ENCODE assay signal across 11 cellular contexts in the genomic region with DNA sequence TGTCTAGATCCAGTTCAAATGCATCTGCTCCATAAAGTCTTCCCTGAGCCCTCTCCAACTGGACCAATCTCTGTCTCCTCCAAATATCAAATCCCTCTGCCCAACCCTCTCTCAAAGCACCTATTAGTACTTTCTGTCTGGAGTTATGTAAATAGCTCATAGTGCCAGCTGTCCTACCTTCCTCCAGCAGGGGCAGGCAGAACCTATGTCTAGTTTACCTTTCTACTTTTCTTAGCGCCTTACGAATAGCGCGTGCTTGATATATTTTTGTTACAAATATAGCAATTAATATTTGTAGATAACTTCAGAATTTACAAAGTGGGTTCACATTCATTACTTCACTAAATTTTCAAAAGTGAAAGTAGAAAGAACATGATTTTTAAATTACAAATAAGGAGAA. TPM values are rescaled to one million over a fixed set of nuclear protein-coding genes. Genes with fewer than 3 reads are reported as not detected.
DNase-seq lines count a peak whose midpoint lies in the region; ATAC-seq and TF ChIP-seq lines count a peak whose summit lies in the region.
"Had no signal": no experiment of that assay in that cellular context is flagged by ENCODE, and none has a peak within 500 bp of the region (broad histone marks: within the 10 kb centered on the region; RNA-seq: fewer than 3 reads in every experiment).

No MANE protein-coding gene starts in this region.

- H3K27ac ChIP-seq in CD4-positive, alpha-beta T cell (ENCODE audit: low read depth, low read length) = no peak overlapping the region
- peak overlapping the region; percentile 99 for H3K27ac ChIP-seq in brain microvascular endothelial cell
- H3K27ac ChIP-seq in prostate gland = no peak overlapping the region
- H3K27ac ChIP-seq: ovary had no signal

- no peaks in the 10 kb centered on the region for H3K9me3 ChIP-seq in CD4-positive, alpha-beta T cell (ENCODE audit: control insufficient read depth, low read length)
- no peaks in the 10 kb centered on the region for H3K9me3 ChIP-seq in prostate gland
- H3K9me3 ChIP-seq: ovary had no signal

- peak; percentile 62 for ATAC-seq in CD4-positive, alpha-beta T cell (ENCODE audit: poor library complexity)
- ATAC-seq in memory B cell (ENCODE audit: low read depth) = peak; percentile 53
- ATAC-seq in effector memory CD8-positive, alpha-beta T cell (replicated peaks) = no peak

- H3K4me3 Mint-ChIP-seq in CD4-positive, alpha-beta T cell = no peak overlapping the region
- peak overlapping the region; percentile 86 for H3K4me3 Mint-ChIP-seq in HFFc6
- H3K4me3 Mint-ChIP-seq in memory B cell = no peak overlapping the region
- no peak overlapping the region for H3K4me3 Mint-ChIP-seq in effector memory CD8-positive, alpha-beta T cell

- POLR2A ChIA-PET in CD4-positive, alpha-beta T cell (lab: Charles Lee) = interaction anchor here (0.9 kb wide), 1 partner anchor 80 kb away, joined by 4 read pairs; no protein-coding TSS in a partner anchor

- no peak overlapping the region for H3K27ac Mint-ChIP-seq in CD4-positive, alpha-beta T cell
- H3K27ac Mint-ChIP-seq in HFFc6 (peak overlapping the region; percentile 86), memory B cell (no peak overlapping the region)
- H3K27ac Mint-ChIP-seq in effector memory CD8-positive, alpha-beta T cell = no peak overlapping the region

- no peak for TF ChIP-seq POLR2A in prostate gland (IDR thresholded peaks at IDR 0.05)

- H3K4me1 Mint-ChIP-seq in CD4-positive, alpha-beta T cell (ENCODE audit: low read depth) = no peaks in the 10 kb centered on the region
- H3K4me1 Mint-ChIP-seq in HFFc6 (ENCODE audit: low read depth) (peaks cover 82% of the 10 kb centered on the region), memory B cell (peaks cover 2% of the 10 kb centered on the region)
- peaks cover 2 to 3% of the 10 kb centered on the region in 2 donors for H3K4me1 Mint-ChIP-seq in effector memory CD8-positive, alpha-beta T cell (ENCODE audit: low read depth in 2 of 2)

- CTCF ChIA-PET in CD4-positive, alpha-beta T cell (lab: Charles Lee) = interaction anchor here (1.3 kb wide), 1 partner anchor 12 kb away, joined by 3 read pairs; no protein-coding TSS in a partner anchor

- intact Hi-C loops in CD4-positive, alpha-beta T cell (cut with DNase I, micrococcal nuclease) = no loop called here
- intact Hi-C loops in prostate gland (cut with DNase I) = no loop called here

- in situ Hi-C loops in brain microvascular endothelial cell (cut with HindIII; ENCODE audit: low pct_ligation_motif_present, low sequenced_read_pairs) = no loop called here

- H3K36me3 Mint-ChIP-seq in CD4-positive, alpha-beta T cell (ENCODE audit: low read depth) = no peaks in the 10 kb centered on the region
- H3K36me3 Mint-ChIP-seq in HFFc6 (ENCODE audit: low read depth) (peaks cover 9% of the 10 kb centered on the region; the same call in 1 of the 2 replicates), memory B cell (no peaks in the 10 kb centered on the region)
- H3K36me3 Mint-ChIP-seq in effector memory CD8-positive, alpha-beta T cell (ENCODE audit: insufficient read depth) = no peaks in the 10 kb centered on the region

- no peaks in the 10 kb centered on the region for H3K4me1 ChIP-seq in prostate gland (replicated peaks)

- H3K27me3 ChIP-seq in CD4-positive, alpha-beta T cell (ENCODE audit: control insufficient read depth, insufficient read depth, low read length) = no peaks in the 10 kb centered on the region
- H3K27me3 ChIP-seq in brain microvascular endothelial cell (replicated peaks) = no peaks in the 10 kb centered on the region
- no peaks in the 10 kb centered on the region for H3K27me3 ChIP-seq in prostate gland (replicated peaks; ENCODE audit: insufficient read depth)
- H3K27me3 ChIP-seq: ovary had no signal

- 93% methylated on average over 4 of the region's 4 CpGs for WGBS in prostate gland

- H3K36me3 ChIP-seq in brain microvascular endothelial cell (replicated peaks) (no peaks in the 10 kb centered on the region), prostate gland (no peaks in the 10 kb centered on the region)
- H3K36me3 ChIP-seq: ovary had no signal

- DNase-seq in CD4-positive, alpha-beta T cell = no peak
- no peak for DNase-seq in HFFc6
- DNase-seq in brain microvascular endothelial cell = no peak
- no peak for DNase-seq in memory B cell (ENCODE audit: low spot score in 2 of 2)
- no peak for DNase-seq in NCI-H146 treated with DMSO at 0.1 percent for 48 hours (lab: John Stamatoyannopoulos, UW; ENCODE audit: unreplicated experiment)
- no peak for DNase-seq in effector memory CD8-positive, alpha-beta T cell
- DNase-seq in NCI-H1436 (lab: John Stamatoyannopoulos, UW) = no peak
- DNase-seq in prostate gland (ENCODE audit: low spot score) = no peak
- DNase-seq: DMS79, ovary had no signal

- H3K4me3 ChIP-seq in brain microvascular endothelial cell (ENCODE audit: low read depth, low read length) (no peak overlapping the region), prostate gland (no peak overlapping the region)
- H3K4me3 ChIP-seq: ovary had no signal

- TF ChIP-seq CTCF in CD4-positive, alpha-beta T cell (IDR thresholded peaks at IDR 0.05) = peak; percentile 18
- TF ChIP-seq CTCF in HFFc6 (IDR thresholded peaks at IDR 0.05) (peak; percentile 58), brain microvascular endothelial cell (IDR thresholded peaks at IDR 0.05; ENCODE audit: low read depth, low read length, missing control alignments) (peak; percentile 41), prostate gland (IDR thresholded peaks at IDR 0.05) (no peak)

- H3K27me3 Mint-ChIP-seq in CD4-positive, alpha-beta T cell = no peaks in the 10 kb centered on the region
- no peaks in the 10 kb centered on the region for H3K27me3 Mint-ChIP-seq in HFFc6 (ENCODE audit: insufficient read depth)
- H3K27me3 Mint-ChIP-seq in memory B cell = no peaks in the 10 kb centered on the region
- H3K27me3 Mint-ChIP-seq in effector memory CD8-positive, alpha-beta T cell = no peaks in the 10 kb centered on the region

- no peaks in the 10 kb centered on the region for H3K9me3 Mint-ChIP-seq in CD4-positive, alpha-beta T cell
- H3K9me3 Mint-ChIP-seq in HFFc6 = no peaks in the 10 kb centered on the region
- H3K9me3 Mint-ChIP-seq in memory B cell = no peaks in the 10 kb centered on the region
- H3K9me3 Mint-ChIP-seq in effector memory CD8-positive, alpha-beta T cell = no peaks in the 10 kb centered on the region

RNA-seq across cellular contexts. Expression of gene CCDC80, which starts 14.0 kb away (rescaled TPM):
- total RNA-seq in CD4-positive, alpha-beta T cell = not detected
- 100 to 1,000 TPM; 326 to 388 (median 358) TPM for total RNA-seq in HFFc6 (2021; fragmentation: NEBNext Ultra II Directional; extraction: Animal tissue kit (Norgen Biotek cat#: 25700))
- total RNA-seq in prostate gland = 10 to 100 TPM in 1 of 2 donors, 1 to 10 TPM in 1; 2.7 to 18.4 TPM
- total RNA-seq: T-helper 2 cell treated with Interferon-gamma antibody and Interleukin-4, amounts not matched to agents 100 ng/mL and 5 ng/mL, for 36 hours had no signal

Comparison
In these comparisons a context has a peak if more than half of its experiments do, and no peak if none do; other contexts are left out.
1. CTCF ChIP-seq: peak in CD4-positive, alpha-beta T cell (single experiment), HFFc6 (single experiment) and brain microvascular endothelial cell (single experiment); none in prostate gland (0 of 4).
2. RNA of gene CCDC80, which starts 14.0 kb away (total RNA-seq): 326 to 388 TPM in HFFc6; 2.7 to 18.4 TPM in prostate gland and not detected in CD4-positive, alpha-beta T cell; every median in the first group is over 10 times any median in the second.